ENCODE assay signal across 16 cellular contexts in genomic region chr11:133982901-133983300, GRCh38.
"Had no signal": no experiment of that assay in that cellular context is flagged by ENCODE, and none has a peak within 500 bp of the region (broad histone marks: within the 10 kb centered on the region; RNA-seq: fewer than 3 reads in every experiment).

No MANE protein-coding gene starts in this region.

- DNase-seq: activated CD4-positive, alpha-beta memory T cell treated with anti-CD3 and anti-CD28 coated beads, Interleukin-2, amount 10 ng/mL, durations not matched to agents 7 days and 5 days; activated CD4-positive, alpha-beta T cell treated with anti-CD3 and anti-CD28 coated beads for 48 hours; activated effector memory CD4-positive, alpha-beta T cell treated with Interleukin-2 at 50 U/mL for 16 hours; activated naive CD4-positive, alpha-beta T cell treated with anti-CD3 and anti-CD28 coated beads for 36 hours; activated naive CD8-positive, alpha-beta T cell treated with anti-CD3 and anti-CD28 coated beads, Interleukin-2, amount 10 ng/mL, durations not matched to agents 7 days and 5 days; activated T-cell treated with anti-CD3 and anti-CD28 coated beads, Interleukin-2, amount 50 U/mL, for 72 hours; amygdala; glutamatergic neuron; hippocampal formation; kidney glomerular epithelial cell; naive B cell; substantia nigra; thyroid gland; upper lobe of right lung had no signal

- ATAC-seq: activated T-cell treated with anti-CD3 and anti-CD28 coated beads, Interleukin-2, amount 50 U/mL, for 72 hours; left lung; right cardiac atrium; upper lobe of right lung had no signal
